In the genomic region with DNA sequence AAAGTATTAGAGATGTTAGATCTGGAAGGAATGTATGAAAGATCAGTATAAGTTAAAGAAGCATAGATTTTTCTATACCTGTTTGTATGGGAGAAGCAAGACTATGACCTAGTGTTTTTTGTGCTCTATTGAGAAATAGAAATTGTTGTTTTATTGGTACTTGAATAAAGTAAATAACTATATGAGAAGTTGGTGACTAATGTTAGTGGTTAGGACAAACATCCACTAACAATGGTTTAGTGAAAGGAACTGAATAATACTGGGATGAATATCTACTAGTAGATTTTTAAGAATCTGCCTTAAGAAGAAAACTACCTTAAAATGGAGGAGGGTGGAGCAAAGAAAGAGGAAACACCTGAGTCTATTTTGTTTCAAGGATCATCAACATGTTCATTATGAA, we compare ENCODE assay signal across 25 cellular contexts.
"Had no signal": no experiment of that assay in that cellular context is flagged by ENCODE, and none has a peak within 500 bp of the region (broad histone marks: within the 10 kb centered on the region; RNA-seq: fewer than 3 reads in every experiment).

No MANE protein-coding gene starts in this region.

- ATAC-seq: activated CD4-positive, CD25-positive, alpha-beta regulatory T cell treated with anti-CD3 and anti-CD28 coated beads, Interleukin-2, amount 50 U/mL, for 24 hours; activated CD8-positive, alpha-beta T cell treated with anti-CD3 and anti-CD28 coated beads for 36 hours; activated T-cell treated with anti-CD3 and anti-CD28 coated beads, Interleukin-2, amount 50 U/mL, for 4 hours; activated T-helper 17 cell treated with anti-CD3 and anti-CD28 coated beads, Interleukin-2, amount 50 U/mL, for 72 hours; body of pancreas; esophagus mucosa; heart left ventricle; T-helper 17 cell had no signal

- H3K36me3 ChIP-seq: heart left ventricle, WERI-Rb-1 had no signal

- H3K27me3 ChIP-seq: body of pancreas, heart left ventricle had no signal

- H3K9me3 ChIP-seq: body of pancreas had no signal

- H3K4me3 ChIP-seq: body of pancreas, coronary artery, heart left ventricle had no signal

- DNase-seq: activated B cell treated with CpG ODN at 0.5 μM for 24 hours; activated CD4-positive, alpha-beta T cell treated with anti-CD3 and anti-CD28 coated beads for 48 hours; activated CD4-positive, alpha-beta T cell treated with anti-CD3 and anti-CD28 coated beads, Interleukin-2, amount 50 U/mL, for 1 hour; activated CD4-positive, alpha-beta T cell treated with anti-CD3 and anti-CD28 coated beads, Interleukin-2, amount 50 U/mL, for 48 hours; activated CD8-positive, alpha-beta memory T cell treated with anti-CD3 and anti-CD28 coated beads for 24 hours; activated CD8-positive, alpha-beta T cell treated with anti-CD3 and anti-CD28 coated beads for 36 hours; activated effector memory CD4-positive, alpha-beta T cell treated with Interleukin-2 at 50 U/mL for 16 hours; activated gamma-delta T cell treated with Interleukin-2 at 50 U/mL for 16 hours; activated naive CD4-positive, alpha-beta T cell treated with anti-CD3 and anti-CD28 coated beads, Interleukin-2, amount 50 U/mL, for 16 hours; activated naive CD4-positive, alpha-beta T cell treated with Interleukin-2 at 50 U/mL for 16 hours; activated T-cell treated with anti-CD3 and anti-CD28 coated beads, Interleukin-2, amount 50 U/mL, for 4 hours; amniotic stem cell; anterior cingulate cortex; body of pancreas; effector CD4-positive, alpha-beta T cell; foreskin fibroblast; heart left ventricle; T-helper 1 cell; T-helper 17 cell; T1000; WERI-Rb-1 had no signal

- H3K4me1 ChIP-seq: body of pancreas, heart left ventricle had no signal

- H3K27ac ChIP-seq: body of pancreas, coronary artery, heart left ventricle, WERI-Rb-1 had no signal
